17 cellular contexts compared by ENCODE assay signal in the genomic region with DNA sequence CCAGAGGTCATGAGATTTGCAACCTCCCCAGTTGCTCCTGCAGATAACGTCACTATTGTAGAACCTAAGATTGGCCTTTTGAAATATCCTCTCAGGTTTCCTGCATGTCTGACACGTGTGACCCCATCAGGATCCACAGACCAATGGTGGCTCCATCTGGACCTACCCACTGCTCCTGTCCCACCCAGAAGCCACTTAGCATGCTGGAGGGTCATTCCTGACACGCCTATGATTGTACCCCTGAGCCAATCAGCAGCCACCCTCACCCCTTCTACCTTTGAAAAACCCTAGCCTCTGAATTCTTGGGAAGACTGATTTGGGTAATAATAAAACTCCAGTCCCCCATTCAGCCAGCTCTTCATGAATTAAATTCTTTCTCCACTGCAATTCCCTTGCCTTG. TPM values are rescaled to one million over a fixed set of nuclear protein-coding genes. Genes with fewer than 3 reads are reported as not detected.
DNase-seq lines count a peak whose midpoint lies in the region; ATAC-seq, FAIRE-seq and TF ChIP-seq lines count a peak whose summit lies in the region.
"Had no signal": no experiment of that assay in that cellular context is flagged by ENCODE, and none has a peak within 500 bp of the region (broad histone marks: within the 10 kb centered on the region; RNA-seq: fewer than 3 reads in every experiment).

No MANE protein-coding gene starts in this region.

- no peak overlapping the region for H3K56ac ChIP-seq in H1 (replicated peaks; ENCODE audit: insufficient read length, low read depth, low read length)

- peak overlapping the region in 1 of 2 experiments; percentile 47; a peak in 1 of 4 replicates for H3K4me2 ChIP-seq in H1 (ENCODE audit: insufficient read depth in 1 of 2, low read depth in 2 of 2, low read length in 2 of 2)

- TF ChIP-seq EP300 in H1 (IDR thresholded peaks at IDR 0.05; ENCODE audit: borderline replicate concordance in 1 of 2, low read depth in 2 of 2, low read length in 2 of 2) = no peak

- H3K9me3 Mint-ChIP-seq in activated naive CD4-positive, alpha-beta T cell treated with anti-CD3 and anti-CD28 coated beads, Interleukin-2, amount 10 ng/mL, durations not matched to agents 7 days and 5 days = no peaks in the 10 kb centered on the region

- H3K4ac ChIP-seq in H1 (replicated peaks; ENCODE audit: insufficient read length, low read depth, low read length) = no peak overlapping the region

- no peaks in the 10 kb centered on the region for H3K36me3 Mint-ChIP-seq in activated naive CD4-positive, alpha-beta T cell treated with anti-CD3 and anti-CD28 coated beads, Interleukin-2, amount 10 ng/mL, durations not matched to agents 7 days and 5 days

- no peaks in the 10 kb centered on the region for H3K79me2 ChIP-seq in H1 (ENCODE audit: control insufficient read depth in 1 of 2, insufficient read depth in 2 of 2, low read length in 2 of 2)

- peak overlapping the region; percentile 4; the same call in 1 of the 2 replicates for H2BK5ac ChIP-seq in H1 (ENCODE audit: low read depth, low read length)

- TF ChIP-seq RAD21 in H1 (IDR thresholded peaks at IDR 0.05 in 1 of 2, conservative IDR thresholded peaks at IDR 0.05 in 1 of 2; ENCODE audit: low read depth in 2 of 2, low read length in 2 of 2) = no peak

- H4K8ac ChIP-seq in H1 (ENCODE audit: extremely low read depth, insufficient read depth, low read length) = no peak overlapping the region

- no peak overlapping the region for H2BK120ac ChIP-seq in H1 (replicated peaks; ENCODE audit: low read depth, low read length)

- H3K14ac ChIP-seq in H1 (ENCODE audit: insufficient read length) = no peak overlapping the region

- H2AFZ ChIP-seq in H1 (ENCODE audit: low read length) = no peak overlapping the region

- TF ChIP-seq CTCF in H1 (IDR thresholded peaks at IDR 0.05; ENCODE audit: control extremely low read depth in 1 of 3, insufficient read depth in 1 of 3, low read depth in 1 of 3, low read length in 3 of 3) = no peak

- H3K27ac Mint-ChIP-seq in activated naive CD4-positive, alpha-beta T cell treated with anti-CD3 and anti-CD28 coated beads, Interleukin-2, amount 10 ng/mL, durations not matched to agents 7 days and 5 days = peak overlapping the region; percentile 82

- peak overlapping the region; percentile 48; the same call in 1 of the 2 replicates for H2BK20ac ChIP-seq in H1 (ENCODE audit: low read length)

- ATAC-seq in HG03520 (IDR thresholded peaks at IDR 0.05; ENCODE audit: unreplicated experiment) = no peak
- ATAC-seq: PC-3 had no signal

- H4K20me1 ChIP-seq in H1 (replicated peaks in 1 of 2; ENCODE audit: control insufficient read depth in 1 of 2, insufficient read depth in 2 of 2, low read length in 2 of 2) = no peaks in the 10 kb centered on the region

- H3K23me2 ChIP-seq in H1 (ENCODE audit: low read depth, low read length) = no peaks in the 10 kb centered on the region

- H4K5ac ChIP-seq in H1 (ENCODE audit: insufficient read length, low read depth, low read length) = no peak overlapping the region

- POLR2A ChIA-PET in H1 (lab: Charles Lee; ENCODE audit: partially characterized antibody) = interaction anchor here (0.5 to 2.1 kb wide), 3 partner anchors 9 to 31 kb away, joined by 3 to 7 read pairs (median 3); a partner anchor contains a TSS

- H3K4me3 Mint-ChIP-seq in activated naive CD4-positive, alpha-beta T cell treated with anti-CD3 and anti-CD28 coated beads, Interleukin-2, amount 10 ng/mL, durations not matched to agents 7 days and 5 days = no peak overlapping the region

- TF ChIP-seq POLR2A in H1 (IDR thresholded peaks at IDR 0.05; ENCODE audit: control extremely low read depth in 1 of 2, low read depth in 2 of 2, low read length in 2 of 2) = no peak
- TF ChIP-seq POLR2A in GM12891 (IDR thresholded peaks at IDR 0.05; ENCODE audit: low read depth, low read length) = no peak

- H3K18ac ChIP-seq in H1 (ENCODE audit: extremely low read depth, low read length) = no peak overlapping the region

- H3K4me3 ChIP-seq in H1 (ENCODE audit: extremely low read depth in 1 of 4, insufficient read depth in 2 of 4, low read depth in 3 of 4, low read length in 4 of 4) = no peak overlapping the region; a peak in 1 of 8 replicates
- H3K4me3 ChIP-seq: SJSA1 had no signal

- FAIRE-seq in H1 (lab: Jason Lieb, UNC) = peak; percentile 55
- FAIRE-seq in GM12891 (lab: Jason Lieb, UNC) = no peak

- CTCF ChIA-PET in activated naive CD4-positive, alpha-beta T cell treated with anti-CD3 and anti-CD28 coated beads, Interleukin-2, amount 10 ng/mL, durations not matched to agents 7 days and 5 days (lab: Charles Lee) = no interaction called here
- CTCF ChIA-PET in H1 (lab: Charles Lee; ENCODE audit: partially characterized antibody) = interaction anchor here (1.1 to 2.2 kb wide), 2 partner anchors 8 to 178 kb away, joined by 3 to 8 read pairs; no protein-coding TSS in a partner anchor

- 82% methylated on average over 3 of the region's 3 CpGs; no CpG with 5 or more reads in 1 of the 2 experiments for WGBS in H1 (ENCODE audit: extremely low coverage in 1 of 2, insufficient coverage in 1 of 2, insufficient read length in 1 of 2, insufficient replicate concordance in 2 of 2, low coverage in 1 of 2, low lambda C conversion rate in 2 of 2, missing lambda C conversion rate in 1 of 2), 2 experiments

- peaks cover 3 to 10% (median 7%) of the 10 kb centered on the region in 4 experiments for H3K4me1 ChIP-seq in H1 (replicated peaks in 1 of 4; ENCODE audit: control insufficient read depth in 3 of 4, insufficient read depth in 4 of 4, low read length in 3 of 4)
- H3K4me1 ChIP-seq: SJSA1 had no signal

- peaks cover 11% of the 10 kb centered on the region for H3K27me3 Mint-ChIP-seq in activated naive CD4-positive, alpha-beta T cell treated with anti-CD3 and anti-CD28 coated beads, Interleukin-2, amount 10 ng/mL, durations not matched to agents 7 days and 5 days

- H3K79me1 ChIP-seq in H1 (ENCODE audit: low read depth, low read length) = no peaks in the 10 kb centered on the region

- H2BK12ac ChIP-seq in H1 (ENCODE audit: low read depth, low read length) = no peak overlapping the region

- H2AK5ac ChIP-seq in H1 (ENCODE audit: low read depth, low read length) = no peak overlapping the region

- no peak overlapping the region for H2BK15ac ChIP-seq in H1 (ENCODE audit: low read length)

- no peak overlapping the region for H3K27ac ChIP-seq in H1 (ENCODE audit: low read depth, low read length)
- H3K27ac ChIP-seq: 22Rv1, SJSA1 had no signal

- peaks cover 16% of the 10 kb centered on the region for H3K4me1 Mint-ChIP-seq in activated naive CD4-positive, alpha-beta T cell treated with anti-CD3 and anti-CD28 coated beads, Interleukin-2, amount 10 ng/mL, durations not matched to agents 7 days and 5 days

- no peak overlapping the region for H3K9ac ChIP-seq in H1 (replicated peaks in 1 of 4; ENCODE audit: extremely low read depth in 1 of 4, low read depth in 3 of 4, low read length in 3 of 4)

- no peak overlapping the region for H4K91ac ChIP-seq in H1 (replicated peaks; ENCODE audit: insufficient read length, low read length)

- H3K36me3 ChIP-seq in H1 (ENCODE audit: control insufficient read depth in 2 of 4, insufficient read depth in 4 of 4, low read length in 3 of 4) = no peaks in the 10 kb centered on the region
- H3K36me3 ChIP-seq: SJSA1 had no signal

- no peaks in the 10 kb centered on the region for H3K27me3 ChIP-seq in H1 (replicated peaks in 1 of 4; ENCODE audit: control insufficient read depth in 3 of 4, extremely low read depth in 1 of 4, insufficient read depth in 3 of 4, low read length in 3 of 4)
- H3K27me3 ChIP-seq: SJSA1 had no signal

- H3K23ac ChIP-seq in H1 (ENCODE audit: insufficient read length) = no peak overlapping the region

- no peaks in the 10 kb centered on the region for H3K9me3 ChIP-seq in H1 (ENCODE audit: insufficient read depth in 2 of 2, low read depth in 1 of 2, low read length in 1 of 2)
- H3K9me3 ChIP-seq: SJSA1 had no signal

- DNase-seq in activated naive CD4-positive, alpha-beta T cell treated with anti-CD3 and anti-CD28 coated beads, Interleukin-2, amount 10 ng/mL, durations not matched to agents 7 days and 5 days = no peak
- no peak for DNase-seq in activated naive CD4-positive, alpha-beta T cell treated with anti-CD3 and anti-CD28 coated beads, Interleukin-2, amount 50 U/mL, for 16 hours
- DNase-seq in H1 (ENCODE audit: low read depth in 1 of 2, low spot score in 2 of 2) (no peak), iPS-NIHi7 (ENCODE audit: extremely low spot score) (peak; percentile 21), NCI-H1417 treated with DMSO at 0.1 percent for 48 hours (lab: John Stamatoyannopoulos, UW) (no peak), GM12891 (ENCODE audit: insufficient read length, low spot score) (no peak), epidermal melanocyte (ENCODE audit: insufficient read length, low spot score) (no peak)
- DNase-seq: DMS79 treated with DMSO at 0.1 percent for 48 hours, NCI-H1436, NCI-H1930, NCI-H345, NCI-H526, PC-3, RPMI8226 had no signal

TF ChIP-seq in H1, 55 proteins besides CTCF, POLR2A, EP300 and RAD21 (continues in another document):
- TF ChIP-seq RFX5 (IDR thresholded peaks at IDR 0.05; ENCODE audit: borderline replicate concordance, low read depth, low read length) (no peak), YY1 (IDR thresholded peaks at IDR 0.05; ENCODE audit: low read depth, low read length) (0 out of 2 replicates have a peak, but pooled peaks have one; percentile 11), CBX8 (IDR thresholded peaks at IDR 0.05; ENCODE audit: borderline replicate concordance, low read depth, low read length) (no peak)

TF ChIP-seq in GM12891, 5 proteins besides CTCF, POLR2A, EP300 and RAD21:
- TF ChIP-seq SPI1 (IDR thresholded peaks at IDR 0.05; ENCODE audit: low read depth, low read length) (no peak), POU2F2 (IDR thresholded peaks at IDR 0.05; ENCODE audit: low read depth, low read length) (no peak), PAX5 (IDR thresholded peaks at IDR 0.05; ENCODE audit: insufficient read depth, low read length, severe bottlenecking) (no peak), TAF1 (IDR thresholded peaks at IDR 0.05; ENCODE audit: low read depth, low read length) (no peak), POLR2AphosphoS5 (IDR thresholded peaks at IDR 0.05; ENCODE audit: low read depth, low read length) (no peak)

RNA-seq across cellular contexts. Expression of a gene that starts 20.1 kb away (rescaled TPM):
- total RNA-seq in H1 (2021; fragmentation: NEBNext Ultra II Directional; extraction: Animal tissue kit (Norgen Biotek cat#: 25700)) = 46.7 and 51.6 TPM in 2 replicates
- polyA plus RNA-seq in H1 (2011; rRNA removed) = 14.8 and 26.2 TPM in 2 replicates
- polyA plus RNA-seq in H1 (2011; cell fraction: cytosol; rRNA removed) = 29.7 TPM
- polyA plus RNA-seq in H1 (2011; cell fraction: nucleus; rRNA removed) = 9.9 TPM
- 29.6 to 46.6 TPM (median 31.9 TPM) in 4 replicates for polyA plus RNA-seq in H1 (2012, experiment 1 of 2)
- 5.5 TPM for polyA plus RNA-seq in H1 (2012, experiment 2 of 2)
- polyA plus RNA-seq in H1 (2013, experiment 1 of 2) = 29.1 TPM
- 29.4 TPM for polyA plus RNA-seq in H1 (2013, experiment 2 of 2)
- polyA minus RNA-seq in H1 (2011; rRNA and poly(A)+ RNA removed) = 23.1 and 26.1 TPM in 2 replicates
- 24.7 TPM for polyA minus RNA-seq in H1 (2011; cell fraction: cytosol; rRNA and poly(A)+ RNA removed)
- polyA minus RNA-seq in H1 (2011; cell fraction: nucleus; rRNA and poly(A)+ RNA removed) = 38.0 TPM
- polyA plus RNA-seq in GM12891 (2012; ENCODE audit: low read depth, missing spikeins) = 13.2 TPM
